ENCODE assay signal across 1 cellular context in the genomic region with DNA sequence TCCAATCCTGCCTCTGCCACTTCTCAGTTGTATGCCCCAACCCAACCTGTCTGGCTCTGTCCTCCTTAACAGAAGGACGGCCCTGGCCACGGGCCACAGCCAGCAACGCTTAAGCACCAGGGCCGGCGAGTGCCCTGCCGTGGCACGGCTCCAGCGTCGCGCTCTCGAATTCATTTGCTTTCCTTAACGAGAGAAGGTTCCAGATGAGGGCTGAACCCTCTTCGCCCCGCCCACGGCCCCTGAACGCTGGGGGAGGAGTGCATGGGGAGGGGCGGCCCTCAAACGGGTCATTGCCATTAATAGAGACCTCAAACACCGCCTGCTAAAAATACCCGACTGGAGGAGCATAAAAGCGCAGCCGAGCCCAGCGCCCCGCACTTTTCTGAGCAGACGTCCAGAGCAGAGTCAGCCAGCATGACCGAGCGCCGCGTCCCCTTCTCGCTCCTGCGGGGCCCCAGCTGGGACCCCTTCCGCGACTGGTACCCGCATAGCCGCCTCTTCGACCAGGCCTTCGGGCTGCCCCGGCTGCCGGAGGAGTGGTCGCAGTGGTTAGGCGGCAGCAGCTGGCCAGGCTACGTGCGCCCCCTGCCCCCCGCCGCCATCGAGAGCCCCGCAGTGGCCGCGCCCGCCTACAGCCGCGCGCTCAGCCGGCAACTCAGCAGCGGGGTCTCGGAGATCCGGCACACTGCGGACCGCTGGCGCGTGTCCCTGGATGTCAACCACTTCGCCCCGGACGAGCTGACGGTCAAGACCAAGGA.
TF ChIP-seq lines count a peak whose summit lies in the region.

A gene (plus strand): TSS at position 375 of the 758 bp plus-strand sequence. CDS start 40 bp downstream, at position 415.

TF ChIP-seq in WTC11, 78 proteins besides CTCF, POLR2A, EP300 and RAD21 (continued from another document and continues in another):
- TF ChIP-seq, protein P1, sequence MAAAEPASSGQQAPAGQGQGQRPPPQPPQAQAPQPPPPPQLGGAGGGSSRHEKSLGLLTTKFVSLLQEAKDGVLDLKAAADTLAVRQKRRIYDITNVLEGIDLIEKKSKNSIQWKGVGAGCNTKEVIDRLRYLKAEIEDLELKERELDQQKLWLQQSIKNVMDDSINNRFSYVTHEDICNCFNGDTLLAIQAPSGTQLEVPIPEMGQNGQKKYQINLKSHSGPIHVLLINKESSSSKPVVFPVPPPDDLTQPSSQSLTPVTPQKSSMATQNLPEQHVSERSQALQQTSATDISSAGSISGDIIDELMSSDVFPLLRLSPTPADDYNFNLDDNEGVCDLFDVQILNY (CRISPR knock-in tag; IDR thresholded peaks at IDR 0.05) = no peak; the same call in 1 of the 2 replicates
- TF ChIP-seq ESRRA (CRISPR knock-in tag; IDR thresholded peaks at IDR 0.05; ENCODE audit: borderline replicate concordance) (0 out of 2 replicates have a peak, but pooled peaks have one; percentile 38), FOXK1 (CRISPR knock-in tag; IDR thresholded peaks at IDR 0.05) (peak; percentile 94; the same call in 1 of the 2 replicates), NFATC4 (CRISPR knock-in tag; IDR thresholded peaks at IDR 0.05) (no peak), NR3C1 (CRISPR knock-in tag; conservative IDR thresholded peaks at IDR 0.05; ENCODE audit: low read depth) (no peak), NFE2L1 (CRISPR knock-in tag; IDR thresholded peaks at IDR 0.05) (peak; percentile 23; the same call in 1 of the 2 replicates), GRHL2 (CRISPR knock-in tag; IDR thresholded peaks at IDR 0.05; ENCODE audit: insufficient replicate concordance, severe bottlenecking) (no peak), SOX15 (CRISPR knock-in tag; IDR thresholded peaks at IDR 0.05) (no peak), RORB (CRISPR knock-in tag; IDR thresholded peaks at IDR 0.05) (no peak), ZNF219 (CRISPR knock-in tag; IDR thresholded peaks at IDR 0.05; ENCODE audit: borderline replicate concordance) (no peak), JAZF1 (CRISPR knock-in tag; IDR thresholded peaks at IDR 0.05) (no peak), TCF7 (CRISPR knock-in tag; IDR thresholded peaks at IDR 0.05; ENCODE audit: low read depth) (no peak), TEAD1 (CRISPR knock-in tag; IDR thresholded peaks at IDR 0.05) (peak; percentile 98), HMGA2 (CRISPR knock-in tag; IDR thresholded peaks at IDR 0.05) (no peak), ETV6 (CRISPR knock-in tag; IDR thresholded peaks at IDR 0.05) (peak; percentile 99), JUN (CRISPR knock-in tag; IDR thresholded peaks at IDR 0.05) (peak; percentile 65; the same call in 1 of the 2 replicates), SMAD4 (CRISPR knock-in tag; IDR thresholded peaks at IDR 0.05) (no peak), SMAD3 (CRISPR knock-in tag; IDR thresholded peaks at IDR 0.05; ENCODE audit: borderline replicate concordance) (peak; percentile 97; the same call in 1 of the 2 replicates)
- TF ChIP-seq, protein P2, sequence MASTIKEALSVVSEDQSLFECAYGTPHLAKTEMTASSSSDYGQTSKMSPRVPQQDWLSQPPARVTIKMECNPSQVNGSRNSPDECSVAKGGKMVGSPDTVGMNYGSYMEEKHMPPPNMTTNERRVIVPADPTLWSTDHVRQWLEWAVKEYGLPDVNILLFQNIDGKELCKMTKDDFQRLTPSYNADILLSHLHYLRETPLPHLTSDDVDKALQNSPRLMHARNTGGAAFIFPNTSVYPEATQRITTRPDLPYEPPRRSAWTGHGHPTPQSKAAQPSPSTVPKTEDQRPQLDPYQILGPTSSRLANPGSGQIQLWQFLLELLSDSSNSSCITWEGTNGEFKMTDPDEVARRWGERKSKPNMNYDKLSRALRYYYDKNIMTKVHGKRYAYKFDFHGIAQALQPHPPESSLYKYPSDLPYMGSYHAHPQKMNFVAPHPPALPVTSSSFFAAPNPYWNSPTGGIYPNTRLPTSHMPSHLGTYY (CRISPR knock-in tag; IDR thresholded peaks at IDR 0.05) = no peak
- TF ChIP-seq, protein P3, sequence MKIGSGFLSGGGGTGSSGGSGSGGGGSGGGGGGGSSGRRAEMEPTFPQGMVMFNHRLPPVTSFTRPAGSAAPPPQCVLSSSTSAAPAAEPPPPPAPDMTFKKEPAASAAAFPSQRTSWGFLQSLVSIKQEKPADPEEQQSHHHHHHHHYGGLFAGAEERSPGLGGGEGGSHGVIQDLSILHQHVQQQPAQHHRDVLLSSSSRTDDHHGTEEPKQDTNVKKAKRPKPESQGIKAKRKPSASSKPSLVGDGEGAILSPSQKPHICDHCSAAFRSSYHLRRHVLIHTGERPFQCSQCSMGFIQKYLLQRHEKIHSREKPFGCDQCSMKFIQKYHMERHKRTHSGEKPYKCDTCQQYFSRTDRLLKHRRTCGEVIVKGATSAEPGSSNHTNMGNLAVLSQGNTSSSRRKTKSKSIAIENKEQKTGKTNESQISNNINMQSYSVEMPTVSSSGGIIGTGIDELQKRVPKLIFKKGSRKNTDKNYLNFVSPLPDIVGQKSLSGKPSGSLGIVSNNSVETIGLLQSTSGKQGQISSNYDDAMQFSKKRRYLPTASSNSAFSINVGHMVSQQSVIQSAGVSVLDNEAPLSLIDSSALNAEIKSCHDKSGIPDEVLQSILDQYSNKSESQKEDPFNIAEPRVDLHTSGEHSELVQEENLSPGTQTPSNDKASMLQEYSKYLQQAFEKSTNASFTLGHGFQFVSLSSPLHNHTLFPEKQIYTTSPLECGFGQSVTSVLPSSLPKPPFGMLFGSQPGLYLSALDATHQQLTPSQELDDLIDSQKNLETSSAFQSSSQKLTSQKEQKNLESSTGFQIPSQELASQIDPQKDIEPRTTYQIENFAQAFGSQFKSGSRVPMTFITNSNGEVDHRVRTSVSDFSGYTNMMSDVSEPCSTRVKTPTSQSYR (CRISPR knock-in tag; IDR thresholded peaks at IDR 0.05) = peak; percentile 80
- TF ChIP-seq, protein P4, sequence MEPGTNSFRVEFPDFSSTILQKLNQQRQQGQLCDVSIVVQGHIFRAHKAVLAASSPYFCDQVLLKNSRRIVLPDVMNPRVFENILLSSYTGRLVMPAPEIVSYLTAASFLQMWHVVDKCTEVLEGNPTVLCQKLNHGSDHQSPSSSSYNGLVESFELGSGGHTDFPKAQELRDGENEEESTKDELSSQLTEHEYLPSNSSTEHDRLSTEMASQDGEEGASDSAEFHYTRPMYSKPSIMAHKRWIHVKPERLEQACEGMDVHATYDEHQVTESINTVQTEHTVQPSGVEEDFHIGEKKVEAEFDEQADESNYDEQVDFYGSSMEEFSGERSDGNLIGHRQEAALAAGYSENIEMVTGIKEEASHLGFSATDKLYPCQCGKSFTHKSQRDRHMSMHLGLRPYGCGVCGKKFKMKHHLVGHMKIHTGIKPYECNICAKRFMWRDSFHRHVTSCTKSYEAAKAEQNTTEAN (CRISPR knock-in tag; IDR thresholded peaks at IDR 0.05) = peak; percentile 27; the same call in 1 of the 2 replicates
- TF ChIP-seq, protein P5, sequence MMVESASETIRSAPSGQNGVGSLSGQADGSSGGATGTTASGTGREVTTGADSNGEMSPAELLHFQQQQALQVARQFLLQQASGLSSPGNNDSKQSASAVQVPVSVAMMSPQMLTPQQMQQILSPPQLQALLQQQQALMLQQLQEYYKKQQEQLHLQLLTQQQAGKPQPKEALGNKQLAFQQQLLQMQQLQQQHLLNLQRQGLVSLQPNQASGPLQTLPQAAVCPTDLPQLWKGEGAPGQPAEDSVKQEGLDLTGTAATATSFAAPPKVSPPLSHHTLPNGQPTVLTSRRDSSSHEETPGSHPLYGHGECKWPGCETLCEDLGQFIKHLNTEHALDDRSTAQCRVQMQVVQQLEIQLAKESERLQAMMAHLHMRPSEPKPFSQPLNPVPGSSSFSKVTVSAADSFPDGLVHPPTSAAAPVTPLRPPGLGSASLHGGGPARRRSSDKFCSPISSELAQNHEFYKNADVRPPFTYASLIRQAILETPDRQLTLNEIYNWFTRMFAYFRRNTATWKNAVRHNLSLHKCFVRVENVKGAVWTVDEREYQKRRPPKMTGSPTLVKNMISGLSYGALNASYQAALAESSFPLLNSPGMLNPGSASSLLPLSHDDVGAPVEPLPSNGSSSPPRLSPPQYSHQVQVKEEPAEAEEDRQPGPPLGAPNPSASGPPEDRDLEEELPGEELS (CRISPR knock-in tag; IDR thresholded peaks at IDR 0.05) = peak; percentile 98
- TF ChIP-seq, protein P6, sequence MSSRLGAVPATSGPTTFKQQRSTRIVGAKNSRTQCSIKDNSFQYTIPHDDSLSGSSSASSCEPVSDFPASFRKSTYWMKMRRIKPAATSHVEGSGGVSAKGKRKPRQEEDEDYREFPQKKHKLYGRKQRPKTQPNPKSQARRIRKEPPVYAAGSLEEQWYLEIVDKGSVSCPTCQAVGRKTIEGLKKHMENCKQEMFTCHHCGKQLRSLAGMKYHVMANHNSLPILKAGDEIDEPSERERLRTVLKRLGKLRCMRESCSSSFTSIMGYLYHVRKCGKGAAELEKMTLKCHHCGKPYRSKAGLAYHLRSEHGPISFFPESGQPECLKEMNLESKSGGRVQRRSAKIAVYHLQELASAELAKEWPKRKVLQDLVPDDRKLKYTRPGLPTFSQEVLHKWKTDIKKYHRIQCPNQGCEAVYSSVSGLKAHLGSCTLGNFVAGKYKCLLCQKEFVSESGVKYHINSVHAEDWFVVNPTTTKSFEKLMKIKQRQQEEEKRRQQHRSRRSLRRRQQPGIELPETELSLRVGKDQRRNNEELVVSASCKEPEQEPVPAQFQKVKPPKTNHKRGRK (CRISPR knock-in tag; IDR thresholded peaks at IDR 0.05; ENCODE audit: borderline replicate concordance) = no peak
- TF ChIP-seq, protein P7, sequence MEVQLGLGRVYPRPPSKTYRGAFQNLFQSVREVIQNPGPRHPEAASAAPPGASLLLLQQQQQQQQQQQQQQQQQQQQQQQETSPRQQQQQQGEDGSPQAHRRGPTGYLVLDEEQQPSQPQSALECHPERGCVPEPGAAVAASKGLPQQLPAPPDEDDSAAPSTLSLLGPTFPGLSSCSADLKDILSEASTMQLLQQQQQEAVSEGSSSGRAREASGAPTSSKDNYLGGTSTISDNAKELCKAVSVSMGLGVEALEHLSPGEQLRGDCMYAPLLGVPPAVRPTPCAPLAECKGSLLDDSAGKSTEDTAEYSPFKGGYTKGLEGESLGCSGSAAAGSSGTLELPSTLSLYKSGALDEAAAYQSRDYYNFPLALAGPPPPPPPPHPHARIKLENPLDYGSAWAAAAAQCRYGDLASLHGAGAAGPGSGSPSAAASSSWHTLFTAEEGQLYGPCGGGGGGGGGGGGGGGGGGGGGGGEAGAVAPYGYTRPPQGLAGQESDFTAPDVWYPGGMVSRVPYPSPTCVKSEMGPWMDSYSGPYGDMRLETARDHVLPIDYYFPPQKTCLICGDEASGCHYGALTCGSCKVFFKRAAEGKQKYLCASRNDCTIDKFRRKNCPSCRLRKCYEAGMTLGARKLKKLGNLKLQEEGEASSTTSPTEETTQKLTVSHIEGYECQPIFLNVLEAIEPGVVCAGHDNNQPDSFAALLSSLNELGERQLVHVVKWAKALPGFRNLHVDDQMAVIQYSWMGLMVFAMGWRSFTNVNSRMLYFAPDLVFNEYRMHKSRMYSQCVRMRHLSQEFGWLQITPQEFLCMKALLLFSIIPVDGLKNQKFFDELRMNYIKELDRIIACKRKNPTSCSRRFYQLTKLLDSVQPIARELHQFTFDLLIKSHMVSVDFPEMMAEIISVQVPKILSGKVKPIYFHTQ (CRISPR knock-in tag; IDR thresholded peaks at IDR 0.05) = no peak
- TF ChIP-seq, protein P8, sequence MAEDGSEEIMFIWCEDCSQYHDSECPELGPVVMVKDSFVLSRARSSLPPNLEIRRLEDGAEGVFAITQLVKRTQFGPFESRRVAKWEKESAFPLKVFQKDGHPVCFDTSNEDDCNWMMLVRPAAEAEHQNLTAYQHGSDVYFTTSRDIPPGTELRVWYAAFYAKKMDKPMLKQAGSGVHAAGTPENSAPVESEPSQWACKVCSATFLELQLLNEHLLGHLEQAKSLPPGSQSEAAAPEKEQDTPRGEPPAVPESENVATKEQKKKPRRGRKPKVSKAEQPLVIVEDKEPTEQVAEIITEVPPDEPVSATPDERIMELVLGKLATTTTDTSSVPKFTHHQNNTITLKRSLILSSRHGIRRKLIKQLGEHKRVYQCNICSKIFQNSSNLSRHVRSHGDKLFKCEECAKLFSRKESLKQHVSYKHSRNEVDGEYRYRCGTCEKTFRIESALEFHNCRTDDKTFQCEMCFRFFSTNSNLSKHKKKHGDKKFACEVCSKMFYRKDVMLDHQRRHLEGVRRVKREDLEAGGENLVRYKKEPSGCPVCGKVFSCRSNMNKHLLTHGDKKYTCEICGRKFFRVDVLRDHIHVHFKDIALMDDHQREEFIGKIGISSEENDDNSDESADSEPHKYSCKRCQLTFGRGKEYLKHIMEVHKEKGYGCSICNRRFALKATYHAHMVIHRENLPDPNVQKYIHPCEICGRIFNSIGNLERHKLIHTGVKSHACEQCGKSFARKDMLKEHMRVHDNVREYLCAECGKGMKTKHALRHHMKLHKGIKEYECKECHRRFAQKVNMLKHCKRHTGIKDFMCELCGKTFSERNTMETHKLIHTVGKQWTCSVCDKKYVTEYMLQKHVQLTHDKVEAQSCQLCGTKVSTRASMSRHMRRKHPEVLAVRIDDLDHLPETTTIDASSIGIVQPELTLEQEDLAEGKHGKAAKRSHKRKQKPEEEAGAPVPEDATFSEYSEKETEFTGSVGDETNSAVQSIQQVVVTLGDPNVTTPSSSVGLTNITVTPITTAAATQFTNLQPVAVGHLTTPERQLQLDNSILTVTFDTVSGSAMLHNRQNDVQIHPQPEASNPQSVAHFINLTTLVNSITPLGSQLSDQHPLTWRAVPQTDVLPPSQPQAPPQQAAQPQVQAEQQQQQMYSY (CRISPR knock-in tag; IDR thresholded peaks at IDR 0.05) = peak; percentile 66
- TF ChIP-seq, protein P9, sequence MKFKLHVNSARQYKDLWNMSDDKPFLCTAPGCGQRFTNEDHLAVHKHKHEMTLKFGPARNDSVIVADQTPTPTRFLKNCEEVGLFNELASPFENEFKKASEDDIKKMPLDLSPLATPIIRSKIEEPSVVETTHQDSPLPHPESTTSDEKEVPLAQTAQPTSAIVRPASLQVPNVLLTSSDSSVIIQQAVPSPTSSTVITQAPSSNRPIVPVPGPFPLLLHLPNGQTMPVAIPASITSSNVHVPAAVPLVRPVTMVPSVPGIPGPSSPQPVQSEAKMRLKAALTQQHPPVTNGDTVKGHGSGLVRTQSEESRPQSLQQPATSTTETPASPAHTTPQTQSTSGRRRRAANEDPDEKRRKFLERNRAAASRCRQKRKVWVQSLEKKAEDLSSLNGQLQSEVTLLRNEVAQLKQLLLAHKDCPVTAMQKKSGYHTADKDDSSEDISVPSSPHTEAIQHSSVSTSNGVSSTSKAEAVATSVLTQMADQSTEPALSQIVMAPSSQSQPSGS (CRISPR knock-in tag; IDR thresholded peaks at IDR 0.05; ENCODE audit: borderline replicate concordance, low read depth) = no peak
- TF ChIP-seq, protein P10, sequence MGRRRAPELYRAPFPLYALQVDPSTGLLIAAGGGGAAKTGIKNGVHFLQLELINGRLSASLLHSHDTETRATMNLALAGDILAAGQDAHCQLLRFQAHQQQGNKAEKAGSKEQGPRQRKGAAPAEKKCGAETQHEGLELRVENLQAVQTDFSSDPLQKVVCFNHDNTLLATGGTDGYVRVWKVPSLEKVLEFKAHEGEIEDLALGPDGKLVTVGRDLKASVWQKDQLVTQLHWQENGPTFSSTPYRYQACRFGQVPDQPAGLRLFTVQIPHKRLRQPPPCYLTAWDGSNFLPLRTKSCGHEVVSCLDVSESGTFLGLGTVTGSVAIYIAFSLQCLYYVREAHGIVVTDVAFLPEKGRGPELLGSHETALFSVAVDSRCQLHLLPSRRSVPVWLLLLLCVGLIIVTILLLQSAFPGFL (CRISPR knock-in tag; IDR thresholded peaks at IDR 0.05; ENCODE audit: borderline replicate concordance) = no peak
- TF ChIP-seq, protein P11, sequence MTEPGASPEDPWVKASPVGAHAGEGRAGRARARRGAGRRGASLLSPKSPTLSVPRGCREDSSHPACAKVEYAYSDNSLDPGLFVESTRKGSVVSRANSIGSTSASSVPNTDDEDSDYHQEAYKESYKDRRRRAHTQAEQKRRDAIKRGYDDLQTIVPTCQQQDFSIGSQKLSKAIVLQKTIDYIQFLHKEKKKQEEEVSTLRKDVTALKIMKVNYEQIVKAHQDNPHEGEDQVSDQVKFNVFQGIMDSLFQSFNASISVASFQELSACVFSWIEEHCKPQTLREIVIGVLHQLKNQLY (CRISPR knock-in tag; IDR thresholded peaks at IDR 0.05) = no peak; the same call in 1 of the 2 replicates
